15 cellular contexts compared by ENCODE assay signal in genomic region chr7:24227068-24227467, GRCh38. TPM values are rescaled to one million over a fixed set of nuclear protein-coding genes. Genes with fewer than 3 reads are reported as not detected.
DNase-seq lines count a peak whose midpoint lies in the region; ATAC-seq and TF ChIP-seq lines count a peak whose summit lies in the region.
"Had no signal": no experiment of that assay in that cellular context is flagged by ENCODE, and none has a peak within 500 bp of the region (broad histone marks: within the 10 kb centered on the region; RNA-seq: fewer than 3 reads in every experiment).

No MANE protein-coding gene starts in this region.

- peak overlapping the region; percentile 19 for H3K27ac Mint-ChIP-seq in CD4-positive, alpha-beta T cell

- TF ChIP-seq CTCF in CD4-positive, alpha-beta T cell (IDR thresholded peaks at IDR 0.05): no peak
- TF ChIP-seq CTCF in Peyer's patch (IDR thresholded peaks at IDR 0.05) (no peak), transverse colon (IDR thresholded peaks at IDR 0.05) (no peak)

- 66% methylated on average over 3 of the region's 3 CpGs; no CpG with 5 or more reads in 1 of the 2 donors for WGBS in transverse colon (ENCODE audit: low coverage in 1 of 2), 2 donors

- DNase-seq in CD4-positive, alpha-beta T cell: no peak
- DNase-seq in NCI-H69 (lab: John Stamatoyannopoulos, UW): peak; percentile 29
- DNase-seq in DMS153 treated with DMSO at 0.1 percent for 48 hours (lab: John Stamatoyannopoulos, UW; ENCODE audit: unreplicated experiment): no peak
- no peak for DNase-seq in Peyer's patch
- DNase-seq in UCSD-AML1 (lab: John Stamatoyannopoulos, UW; ENCODE audit: unreplicated experiment): no peak
- DNase-seq in transverse colon: no peak
- DNase-seq: body of pancreas, kidney glomerular epithelial cell, NCI-H1105, SHP77 treated with DMSO at 0.1 percent for 48 hours had no signal

- no peaks in the 10 kb centered on the region for H3K27me3 Mint-ChIP-seq in CD4-positive, alpha-beta T cell

- peaks cover 22% of the 10 kb centered on the region for H3K4me1 Mint-ChIP-seq in CD4-positive, alpha-beta T cell (ENCODE audit: low read depth)

- no peaks in the 10 kb centered on the region for H3K27me3 ChIP-seq in CD4-positive, alpha-beta T cell (ENCODE audit: control insufficient read depth, insufficient read depth, low read length)
- H3K27me3 ChIP-seq in Peyer's patch: no peaks in the 10 kb centered on the region
- no peaks in the 10 kb centered on the region for H3K27me3 ChIP-seq in transverse colon
- H3K27me3 ChIP-seq: body of pancreas, neutrophil had no signal

- in situ Hi-C loops in transverse colon (cut with MboI; ENCODE audit: low pct_ligation_motif_present in 1 of 4, low pct_unique_long_range_greater_than_20kb in 1 of 4, low sequenced_read_pairs in 3 of 4): no loop called here

- no peaks in the 10 kb centered on the region for H3K9me3 ChIP-seq in CD4-positive, alpha-beta T cell (ENCODE audit: control insufficient read depth, low read length)
- H3K9me3 ChIP-seq in Peyer's patch (peaks cover 0 to 6% (median 0%) of the 10 kb centered on the region in 4 donors), transverse colon (no peaks in the 10 kb centered on the region)
- H3K9me3 ChIP-seq: body of pancreas, neutrophil, thoracic aorta had no signal

- no peak for TF ChIP-seq POLR2A in Peyer's patch (IDR thresholded peaks at IDR 0.05)
- TF ChIP-seq POLR2A in transverse colon (IDR thresholded peaks at IDR 0.05): no peak

- TF ChIP-seq EP300 in transverse colon (IDR thresholded peaks at IDR 0.05; ENCODE audit: low read depth): no peak

- intact Hi-C loops in CD4-positive, alpha-beta T cell (cut with DNase I, micrococcal nuclease): no loop called here
- intact Hi-C loops in transverse colon (cut with DNase I; ENCODE audit: low total_unique reads): no loop called here

- no peaks in the 10 kb centered on the region for H3K36me3 Mint-ChIP-seq in CD4-positive, alpha-beta T cell (ENCODE audit: low read depth)

- no peaks in the 10 kb centered on the region for H3K9me3 Mint-ChIP-seq in CD4-positive, alpha-beta T cell

- POLR2A ChIA-PET in CD4-positive, alpha-beta T cell (lab: Charles Lee): interaction anchor here (1.0 kb wide), 1 partner anchor 27 kb away, joined by 4 read pairs; no protein-coding TSS in a partner anchor

- no peak overlapping the region for H3K4me3 Mint-ChIP-seq in CD4-positive, alpha-beta T cell

- ATAC-seq in CD4-positive, alpha-beta T cell (ENCODE audit: poor library complexity): peak; percentile 21
- ATAC-seq in GM18909 (IDR thresholded peaks at IDR 0.05; ENCODE audit: poor library complexity, unreplicated experiment) (peak; percentile 62), HG02870 (IDR thresholded peaks at IDR 0.05; ENCODE audit: unreplicated experiment) (peak; percentile 45)
- ATAC-seq: body of pancreas had no signal

- H3K4me3 ChIP-seq in Peyer's patch (no peak overlapping the region), transverse colon (no peak overlapping the region)
- H3K4me3 ChIP-seq: body of pancreas, thoracic aorta had no signal

- H3K27ac ChIP-seq in CD4-positive, alpha-beta T cell (ENCODE audit: low read depth, low read length): no peak overlapping the region
- H3K27ac ChIP-seq in Peyer's patch: no peak overlapping the region
- H3K27ac ChIP-seq in transverse colon: no peak overlapping the region
- H3K27ac ChIP-seq: body of pancreas, neutrophil, thoracic aorta had no signal

- no peaks in the 10 kb centered on the region for H3K36me3 ChIP-seq in Peyer's patch
- H3K36me3 ChIP-seq in transverse colon: no peaks in the 10 kb centered on the region
- H3K36me3 ChIP-seq: neutrophil, thoracic aorta had no signal

- H3K4me1 ChIP-seq in Peyer's patch (no peaks in the 10 kb centered on the region), transverse colon (no peaks in the 10 kb centered on the region)

- CTCF ChIA-PET in CD4-positive, alpha-beta T cell (lab: Charles Lee): no interaction called here

RNA-seq across cellular contexts. Expression of gene NPY, which starts 56.9 kb away (rescaled TPM):
- total RNA-seq in CD4-positive, alpha-beta T cell: not detected
- 10 to 100 TPM in 1 of 4 donors, 1 to 10 TPM in 1, not detected in 2; 3.8 to 13.3 TPM for total RNA-seq in Peyer's patch
- total RNA-seq in transverse colon: not detected
- total RNA-seq: fibroblast of lung, thoracic aorta had no signal
